In the genomic region with DNA sequence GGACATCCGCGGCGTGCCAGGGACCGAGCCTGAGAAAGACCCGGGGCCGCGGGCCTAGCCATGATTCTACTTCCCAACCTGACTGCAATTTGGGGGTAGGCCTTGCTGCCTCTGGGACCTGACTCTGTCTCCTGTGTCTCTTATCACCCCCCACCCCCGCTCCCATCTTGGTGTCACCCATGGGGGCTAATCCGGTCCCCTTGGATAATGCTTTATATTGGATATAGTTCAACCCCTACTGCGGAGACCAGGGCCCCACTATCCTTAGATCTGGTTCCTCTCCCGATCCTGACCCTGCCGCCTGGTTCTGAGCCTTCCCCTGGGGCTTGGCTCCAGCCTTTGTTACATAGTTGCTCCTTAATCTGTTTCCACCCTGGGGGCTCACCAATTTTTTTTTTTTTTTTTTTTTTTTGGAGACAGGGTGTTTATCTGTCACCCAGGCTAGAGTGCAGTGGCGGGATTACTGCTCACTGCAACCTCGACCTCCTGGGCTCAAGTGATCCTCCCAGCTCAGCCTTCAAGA, we compare ENCODE assay signal across 8 cellular contexts. TPM values are rescaled to one million over a fixed set of nuclear protein-coding genes. Genes with fewer than 3 reads are reported as not detected.
A peak's percentile ranks its signal among the peaks of the same experiment; 100 is the strongest.
DNase-seq lines count a peak whose midpoint lies in the region; ATAC-seq, FAIRE-seq and TF ChIP-seq lines count a peak whose summit lies in the region.

No MANE protein-coding gene starts in this region.

- no peak for TF ChIP-seq RAD21 in A549 (conservative IDR thresholded peaks at IDR 0.05 in 1 of 2, IDR thresholded peaks at IDR 0.05 in 1 of 2)

- no peak for FAIRE-seq in A549 (lab: Jason Lieb, UNC)

- peaks cover 5% of the 10 kb centered on the region for H3K36me3 Mint-ChIP-seq in chondrocyte (ENCODE audit: low read depth)

- H3K36me3 ChIP-seq in HUES6 (ENCODE audit: control insufficient read depth, insufficient read depth, low read length), result peaks cover 2% of the 10 kb centered on the region; the same call in 1 of the 2 replicates
- peaks cover 5 to 7% of the 10 kb centered on the region in 2 donors for H3K36me3 ChIP-seq in muscle layer of duodenum (ENCODE audit: control insufficient read depth in 1 of 2, insufficient read depth in 2 of 2, low read length in 2 of 2)

- peaks cover 33% of the 10 kb centered on the region for H3K4me1 Mint-ChIP-seq in chondrocyte (ENCODE audit: low read depth)

- TF ChIP-seq EP300 in A549 (IDR thresholded peaks at IDR 0.05), result no peak

- peak overlapping the region; percentile 92 for H3K4me2 ChIP-seq in A549

- ATAC-seq in A549, result no peak
- no peak for ATAC-seq in GM21515 (IDR thresholded peaks at IDR 0.05; ENCODE audit: unreplicated experiment)

- peak overlapping the region; percentile 69 for H3K4me3 ChIP-seq in A549
- H3K4me3 ChIP-seq in HUES6 (ENCODE audit: low read depth, low read length), result peak overlapping the region; percentile 87
- H3K4me3 ChIP-seq in muscle layer of duodenum (ENCODE audit: low read depth in 1 of 2, low read length in 2 of 2), result peak overlapping the region; percentile 39 to 74

- no peak for TF ChIP-seq CTCF in A549 (IDR thresholded peaks at IDR 0.05)
- no peak for TF ChIP-seq CTCF in chondrocyte (IDR thresholded peaks at IDR 0.05)

- DNase-seq in A549 (ENCODE audit: low read depth in 1 of 2, low spot score in 1 of 2) (no peak), chondrocyte (ENCODE audit: low spot score) (no peak), pons (ENCODE audit: low spot score) (no peak), DMS 273 treated with DMSO at 0.1 percent for 48 hours (lab: John Stamatoyannopoulos, UW) (no peak), COLO829 (ENCODE audit: low spot score) (no peak)

- H3K9ac ChIP-seq in HUES6 (ENCODE audit: low read length), result peak overlapping the region; percentile 77

- peak overlapping the region; percentile 69 to 82 for H3K27ac ChIP-seq in A549
- no peak overlapping the region for H3K27ac ChIP-seq in HUES6 (ENCODE audit: low read depth, low read length)
- H3K27ac ChIP-seq in muscle layer of duodenum (ENCODE audit: low read length), result no peak overlapping the region

- H3K27me3 ChIP-seq in HUES6 (ENCODE audit: control insufficient read depth, insufficient read depth, low read length) (no peaks in the 10 kb centered on the region), muscle layer of duodenum (ENCODE audit: low read depth, low read length) (no peaks in the 10 kb centered on the region)

- no peaks in the 10 kb centered on the region for H3K27me3 Mint-ChIP-seq in chondrocyte (ENCODE audit: low read depth)

- no peaks in the 10 kb centered on the region for H3K9me3 Mint-ChIP-seq in chondrocyte (ENCODE audit: low read depth)

- H3K4me1 ChIP-seq in A549 (peaks cover 11% of the 10 kb centered on the region; the same call in 2 of the 3 replicates), HUES6 (ENCODE audit: control insufficient read depth, insufficient read depth, low read length) (no peaks in the 10 kb centered on the region), muscle layer of duodenum (ENCODE audit: control insufficient read depth in 1 of 2, insufficient read depth in 2 of 2, low read length in 2 of 2) (peaks cover 0 to 30% of the 10 kb centered on the region in 2 donors)

- peak overlapping the region; percentile 86 for H3K27ac Mint-ChIP-seq in chondrocyte (ENCODE audit: unreplicated experiment)

- peak overlapping the region; percentile 71 for H3K4me3 Mint-ChIP-seq in chondrocyte (ENCODE audit: unreplicated experiment)

- no peak for TF ChIP-seq POLR2A in A549 (IDR thresholded peaks at IDR 0.05; ENCODE audit: low read length)

- 82% methylated on average over 14 of the region's 14 CpGs for WGBS in A549 (ENCODE audit: missing lambda C conversion rate)

- CTCF ChIA-PET in A549 (lab: Yijun Ruan, JAX), result interaction anchor here (0.7 to 2.8 kb wide), 8 partner anchors 7 to 259 kb away, joined by 3 to 8 read pairs (median 5); no protein-coding TSS in a partner anchor

- H3K9me3 ChIP-seq in A549, result no peaks in the 10 kb centered on the region
- H3K9me3 ChIP-seq in HUES6 (ENCODE audit: control insufficient read depth, insufficient read depth, low read depth, low read length), result no peaks in the 10 kb centered on the region
- H3K9me3 ChIP-seq in muscle layer of duodenum (ENCODE audit: control insufficient read depth in 1 of 2, low read length in 2 of 2), result no peaks in the 10 kb centered on the region

- POLR2A ChIA-PET in A549 (lab: Yijun Ruan, JAX), result interaction anchor here (3.3 kb wide), 1 partner anchor 88 kb away, joined by 23 read pairs; the partner anchor contains the start of gene PPP1R37

TF ChIP-seq in A549, 52 proteins besides CTCF, POLR2A, EP300 and RAD21:
- no peak for TF ChIP-seq ZSCAN20 (CRISPR knock-in tag; IDR thresholded peaks at IDR 0.05)
- no peak for TF ChIP-seq HOXB13 (CRISPR knock-in tag; IDR thresholded peaks at IDR 0.05; ENCODE audit: low read depth)
- TF ChIP-seq FOXS1 (CRISPR knock-in tag; IDR thresholded peaks at IDR 0.05), result no peak
- no peak for TF ChIP-seq NFE2L2 (conservative IDR thresholded peaks at IDR 0.05; ENCODE audit: low read length)
- no peak for TF ChIP-seq GATA3 (IDR thresholded peaks at IDR 0.05; ENCODE audit: borderline replicate concordance)
- no peak for TF ChIP-seq FOSB (CRISPR knock-in tag; IDR thresholded peaks at IDR 0.05)
- no peak for TF ChIP-seq SREBF2 (IDR thresholded peaks at IDR 0.05)
- no peak for TF ChIP-seq RNF2 (IDR thresholded peaks at IDR 0.05; ENCODE audit: borderline replicate concordance, low read depth)
- TF ChIP-seq HES2 (IDR thresholded peaks at IDR 0.05), result no peak
- TF ChIP-seq SMC3 (IDR thresholded peaks at IDR 0.05), result no peak
- TF ChIP-seq KDM1A (IDR thresholded peaks at IDR 0.05; ENCODE audit: low read depth), result no peak
- TF ChIP-seq RFX5 (IDR thresholded peaks at IDR 0.05), result no peak
- no peak for TF ChIP-seq RCOR1 (IDR thresholded peaks at IDR 0.05; ENCODE audit: low read depth, low read length)
- no peak for TF ChIP-seq HDAC2 (IDR thresholded peaks at IDR 0.05)
- no peak for TF ChIP-seq BHLHE40 (IDR thresholded peaks at IDR 0.05; ENCODE audit: low read depth, low read length)
- TF ChIP-seq, protein P1, sequence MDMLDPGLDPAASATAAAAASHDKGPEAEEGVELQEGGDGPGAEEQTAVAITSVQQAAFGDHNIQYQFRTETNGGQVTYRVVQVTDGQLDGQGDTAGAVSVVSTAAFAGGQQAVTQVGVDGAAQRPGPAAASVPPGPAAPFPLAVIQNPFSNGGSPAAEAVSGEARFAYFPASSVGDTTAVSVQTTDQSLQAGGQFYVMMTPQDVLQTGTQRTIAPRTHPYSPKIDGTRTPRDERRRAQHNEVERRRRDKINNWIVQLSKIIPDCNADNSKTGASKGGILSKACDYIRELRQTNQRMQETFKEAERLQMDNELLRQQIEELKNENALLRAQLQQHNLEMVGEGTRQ (IDR thresholded peaks at IDR 0.05), result no peak
- TF ChIP-seq JUN (IDR thresholded peaks at IDR 0.05), result no peak

RNA-seq across cellular contexts. Expression of gene BLOC1S3, which starts 1.3 kb away (rescaled TPM):
- 7.5 and 10.5 TPM in 2 replicates for polyA plus RNA-seq in A549 (2011; rRNA removed)
- 5.4 and 7.6 TPM in 2 replicates for polyA plus RNA-seq in A549 (2012; cell fraction: cytosol; rRNA removed)
- polyA plus RNA-seq in A549 (2012; cell fraction: nucleus; rRNA removed), result 6.9 and 8.4 TPM in 2 replicates
- polyA plus RNA-seq in A549 (2017; fragmentation: RNase III; extraction: RNeasy Plus Mini Kit Qiagen cat#74134 plus additional on column Dnase treatment), result 8.2 to 12.2 TPM (median 10.6 TPM) in 3 replicates
- 14.9 and 15.0 TPM in 2 replicates for polyA minus RNA-seq in A549 (2011; rRNA and poly(A)+ RNA removed)
- 15.1 to 21.0 TPM (median 17.6 TPM) in 3 replicates for total RNA-seq in chondrocyte

RNA-seq across cellular contexts. Expression of gene TRAPPC6A, which starts 1.9 kb away (rescaled TPM):
- polyA plus RNA-seq in A549 (2011; rRNA removed) (29.8 and 30.2 TPM in 2 replicates), A549 (2017; fragmentation: RNase III; extraction: RNeasy Plus Mini Kit Qiagen cat#74134 plus additional on column Dnase treatment) (23.7 to 30.5 TPM (median 28.5 TPM) in 3 replicates)
- polyA plus RNA-seq in A549 (2012; cell fraction: cytosol; rRNA removed), result 52.5 and 63.1 TPM in 2 replicates
- 41.4 and 46.2 TPM in 2 replicates for polyA plus RNA-seq in A549 (2012; cell fraction: nucleus; rRNA removed)
- 9.0 and 12.0 TPM in 2 replicates for polyA minus RNA-seq in A549 (2011; rRNA and poly(A)+ RNA removed)
- 12.7 to 15.9 TPM (median 13.7 TPM) in 3 replicates for total RNA-seq in chondrocyte

RNA-seq across cellular contexts. Expression of gene NKPD1, which starts 19.1 kb away (rescaled TPM):
- polyA plus RNA-seq in A549 (2011; rRNA removed) (0.12 and 0.21 TPM in 2 replicates), A549 (2017; fragmentation: RNase III; extraction: RNeasy Plus Mini Kit Qiagen cat#74134 plus additional on column Dnase treatment) (0.10 to 0.18 TPM (median 0.15 TPM) in 3 replicates)
- 0.07 and 0.19 TPM in 2 replicates for polyA plus RNA-seq in A549 (2012; cell fraction: cytosol; rRNA removed)
- polyA plus RNA-seq in A549 (2012; cell fraction: nucleus; rRNA removed), result 1.8 and 2.5 TPM in 2 replicates
- 0.15 TPM in 1 of 2 replicates, not detected in the other for polyA minus RNA-seq in A549 (2011; rRNA and poly(A)+ RNA removed)
- 0.10 to 0.13 TPM in 2 of 3 replicates, not detected in the other for total RNA-seq in chondrocyte

Comparison
In these comparisons a context has a peak if more than half of its experiments do, and no peak if none do; other contexts are left out.
1. H3K27ac ChIP-seq: peak in A549 (2 of 2); none in HUES6 (single experiment) and muscle layer of duodenum (single experiment).
2. Peak in every context shown above with its lines, with median percentiles within 50 percentile points of each other: H3K4me3 ChIP-seq.